ENCODE assay signal across 7 cellular contexts in genomic region chr14:102288139-102288538, GRCh38.
"Had no signal": no experiment of that assay in that cellular context is flagged by ENCODE, and none has a peak within 500 bp of the region (broad histone marks: within the 10 kb centered on the region; RNA-seq: fewer than 3 reads in every experiment).

No MANE protein-coding gene starts in this region.

- ATAC-seq: GM23338, HCT116 had no signal

- H3K9ac ChIP-seq: KMS-11 had no signal

- DNase-seq: H9, IMR-90, KBM-7 had no signal

- H3K4me2 ChIP-seq: GM23338, KMS-11 had no signal

- H3K4me3 ChIP-seq: GM23338 had no signal

- H2AFZ ChIP-seq: GM23338 had no signal

- FAIRE-seq: HTR-8/SVneo had no signal

- H3K27ac ChIP-seq: KMS-11 had no signal
